Comparison of ENCODE assay signal across 11 cellular contexts in the genomic region with DNA sequence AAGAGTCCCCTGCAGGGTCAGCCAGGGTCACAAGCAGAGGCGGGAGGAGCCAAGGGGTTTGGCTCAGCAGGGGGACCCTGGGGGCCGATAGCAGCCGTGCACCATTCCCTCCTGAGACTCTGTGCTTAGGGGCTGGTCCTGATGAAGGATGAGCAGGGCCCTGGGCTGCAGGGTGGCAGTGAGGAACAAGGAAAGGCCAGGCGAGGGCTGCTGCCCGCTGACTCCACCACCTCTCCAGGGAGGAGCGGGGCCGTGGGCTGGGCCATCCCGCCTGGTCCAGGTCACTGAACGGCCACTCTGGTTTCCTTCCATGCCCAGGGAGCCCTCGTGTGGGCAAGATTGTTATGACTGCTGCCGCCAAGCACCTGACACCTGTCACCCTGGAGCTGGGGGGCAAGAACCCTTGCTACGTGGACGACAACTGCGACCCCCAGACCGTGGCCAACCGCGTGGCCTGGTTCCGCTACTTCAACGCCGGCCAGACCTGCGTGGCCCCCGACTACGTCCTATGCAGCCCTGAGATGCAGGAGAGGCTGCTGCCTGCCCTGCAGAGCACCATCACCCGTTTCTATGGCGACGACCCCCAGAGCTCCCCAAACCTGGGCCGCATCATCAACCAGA. TPM values are rescaled to one million over a fixed set of nuclear protein-coding genes. Genes with fewer than 3 reads are reported as not detected.
DNase-seq lines count a peak whose midpoint lies in the region; ATAC-seq and TF ChIP-seq lines count a peak whose summit lies in the region.
"Had no signal": no experiment of that assay in that cellular context is flagged by ENCODE, and none has a peak within 500 bp of the region (broad histone marks: within the 10 kb centered on the region; RNA-seq: fewer than 3 reads in every experiment).

No MANE protein-coding gene starts in this region.

- H3K27me3 ChIP-seq in MG63 = no peaks in the 10 kb centered on the region

- intact Hi-C loops in mucosa of descending colon (cut with DNase I, micrococcal nuclease) = no loop called here

- no peak overlapping the region for H3K4me3 ChIP-seq in MG63
- H3K4me3 ChIP-seq in mucosa of descending colon = no peak overlapping the region

- ATAC-seq in mucosa of descending colon (peak; percentile 75), GM21423 (IDR thresholded peaks at IDR 0.05; ENCODE audit: unreplicated experiment) (no peak)

- peaks cover 9% of the 10 kb centered on the region for H3K36me3 Mint-ChIP-seq in chondrocyte (ENCODE audit: low read depth)

- H3K36me3 ChIP-seq in MG63 = no peaks in the 10 kb centered on the region
- no peaks in the 10 kb centered on the region for H3K36me3 ChIP-seq in mucosa of descending colon (ENCODE audit: low read depth)

- peaks cover 10% of the 10 kb centered on the region for H3K9me3 Mint-ChIP-seq in chondrocyte (ENCODE audit: low read depth)

- peaks cover 30% of the 10 kb centered on the region for H3K4me1 Mint-ChIP-seq in chondrocyte (ENCODE audit: low read depth)

- H3K27ac Mint-ChIP-seq in chondrocyte (ENCODE audit: unreplicated experiment) = no peak overlapping the region

- H3K4me3 Mint-ChIP-seq in chondrocyte (ENCODE audit: unreplicated experiment) = no peak overlapping the region

- TF ChIP-seq CTCF in chondrocyte (IDR thresholded peaks at IDR 0.05) (peak; percentile 69), mucosa of descending colon (IDR thresholded peaks at IDR 0.05) (peak; percentile 12)

- no peaks in the 10 kb centered on the region for H3K27me3 Mint-ChIP-seq in chondrocyte (ENCODE audit: low read depth)

- DNase-seq in DMS53 treated with DMSO at 0.1 percent for 48 hours (lab: John Stamatoyannopoulos, UW; ENCODE audit: unreplicated experiment) (peak; percentile 61), MG63 (peak; percentile 41), chondrocyte (ENCODE audit: low spot score) (no peak), mucosa of descending colon (peak in 2 of 3 donors; percentile 76 to 77), NCI-H2081 treated with DMSO at 0.1 percent for 48 hours (lab: John Stamatoyannopoulos, UW) (no peak), RKO (ENCODE audit: low spot score) (no peak)
- DNase-seq in activated effector memory CD4-positive, alpha-beta T cell treated with anti-CD3 and anti-CD28 coated beads, Interleukin-2, amount 50 U/mL, for 16 hours = no peak
- DNase-seq: activated CD4-positive, CD25-positive, alpha-beta regulatory T cell; NCI-H2171 treated with DMSO at 0.1 percent for 48 hours; posterior cingulate gyrus had no signal

- no peaks in the 10 kb centered on the region for H3K9me3 ChIP-seq in MG63
- H3K9me3 ChIP-seq in mucosa of descending colon = no peaks in the 10 kb centered on the region

- peaks cover 7% of the 10 kb centered on the region for H3K4me1 ChIP-seq in mucosa of descending colon (ENCODE audit: low read depth)

RNA-seq across cellular contexts. Expression of a gene that starts 9.2 kb away (rescaled TPM):
- 218 and 256 TPM in 2 replicates for total RNA-seq in MG63 (2014; rRNA removed; shearing (Covaris generic); ENCODE audit: low replicate concordance)
- 140 to 172 TPM (median 143 TPM) in 3 replicates for total RNA-seq in chondrocyte
- 100 to 1,000 TPM; 148 to 165 (median 162) TPM for total RNA-seq in mucosa of descending colon

RNA-seq across cellular contexts. Expression of a gene that starts 11.2 kb away (rescaled TPM):
- 7.5 and 14.0 TPM in 2 replicates for total RNA-seq in MG63 (2014; rRNA removed; shearing (Covaris generic); ENCODE audit: low replicate concordance)
- total RNA-seq in chondrocyte (10.8 to 14.3 TPM (median 13.1 TPM) in 3 replicates), mucosa of descending colon (10 to 100 TPM in 2 of 3 donors, 1 to 10 TPM in 1; 8.6 to 18.9 (median 11.5) TPM)

RNA-seq across cellular contexts. Expression of a gene that starts 17.4 kb away (rescaled TPM):
- 21.0 and 37.7 TPM in 2 replicates for total RNA-seq in MG63 (2014; rRNA removed; shearing (Covaris generic); ENCODE audit: low replicate concordance)
- 14.4 to 16.6 TPM (median 15.9 TPM) in 3 replicates for total RNA-seq in chondrocyte
- total RNA-seq in mucosa of descending colon = 10 to 100 TPM; 30.1 to 47.5 (median 46.8) TPM

RNA-seq across cellular contexts. Expression of a gene that starts 17.5 kb away (rescaled TPM):
- 26.4 and 36.9 TPM in 2 replicates for total RNA-seq in MG63 (2014; rRNA removed; shearing (Covaris generic); ENCODE audit: low replicate concordance)
- 52.3 to 73.2 TPM (median 66.5 TPM) in 3 replicates for total RNA-seq in chondrocyte
- 100 to 1,000 TPM; 155 to 189 (median 166) TPM for total RNA-seq in mucosa of descending colon

Comparison
In these comparisons a context has a peak if more than half of its experiments do, and no peak if none do; other contexts are left out.
1. DNase-seq: peak in DMS53 treated with DMSO at 0.1 percent for 48 hours (single experiment), MG63 (single experiment) and mucosa of descending colon (2 of 3); none in chondrocyte (single experiment), NCI-H2081 treated with DMSO at 0.1 percent for 48 hours (single experiment), RKO (single experiment) and activated effector memory CD4-positive, alpha-beta T cell treated with anti-CD3 and anti-CD28 coated beads, Interleukin-2, amount 50 U/mL, for 16 hours (single experiment).